In genomic region chrX:78073147-78074077, GRCh38 we compare ENCODE assay signal across 1 cellular context.
A peak's percentile ranks its signal among the peaks of the same experiment; 100 is the strongest.
TF ChIP-seq lines count a peak whose summit lies in the region.

No MANE protein-coding gene starts in this region.

TF ChIP-seq in HepG2, 621 proteins besides CTCF, POLR2A, EP300 and RAD21:
- TF ChIP-seq NFYC (CRISPR knock-in tag; IDR thresholded peaks at IDR 0.05) = 0 out of 2 replicates have a peak, but pooled peaks have one; percentile 12
TF ChIP-seq in HepG2: peak in this region for 1; not testable (repeated sequence) for 620.
